Comparison of ENCODE assay signal across 13 cellular contexts in genomic region chr1:184825571-184825970, GRCh38.
A peak's percentile ranks its signal among the peaks of the same experiment; 100 is the strongest.
DNase-seq lines count a peak whose midpoint lies in the region; ATAC-seq and TF ChIP-seq lines count a peak whose summit lies in the region.
"Had no signal": no experiment of that assay in that cellular context is flagged by ENCODE, and none has a peak within 500 bp of the region (broad histone marks: within the 10 kb centered on the region; RNA-seq: fewer than 3 reads in every experiment).

No MANE protein-coding gene starts in this region.

- no peak for TF ChIP-seq RAD21 in IMR-90 (IDR thresholded peaks at IDR 0.05; ENCODE audit: low read length)

- no peak overlapping the region for H3K56ac ChIP-seq in IMR-90 (ENCODE audit: extremely low read depth, insufficient read depth, low read length)

- H4K20me1 ChIP-seq in IMR-90 (ENCODE audit: insufficient read depth, low read length) = no peaks in the 10 kb centered on the region

- H3K4me1 ChIP-seq in IMR-90 (ENCODE audit: control insufficient read depth, insufficient read depth, low read length) (peaks cover 10% of the 10 kb centered on the region), sigmoid colon (peaks cover 0 to 91% (median 84%) of the 10 kb centered on the region in 4 donors)

- no peak overlapping the region for H3K18ac ChIP-seq in IMR-90 (ENCODE audit: low read depth, low read length)

- H3K36me3 ChIP-seq in IMR-90 (ENCODE audit: control insufficient read depth, insufficient read depth, low read length) = peaks cover 5% of the 10 kb centered on the region; the same call in 1 of the 2 replicates
- peaks cover 5 to 32% (median 13%) of the 10 kb centered on the region in 4 donors for H3K36me3 ChIP-seq in sigmoid colon

- no peak overlapping the region for H2BK120ac ChIP-seq in IMR-90 (ENCODE audit: low read depth, low read length)

- POLR2A ChIA-PET in IMR-90 (lab: Charles Lee; ENCODE audit: unreplicated experiment) = no interaction called here

- H3K9me3 ChIP-seq in IMR-90 (ENCODE audit: control insufficient read depth, insufficient read depth, low read length) (no peaks in the 10 kb centered on the region), sigmoid colon (no peaks in the 10 kb centered on the region)
- H3K9me3 ChIP-seq: body of pancreas, Caco-2 had no signal

- H3K14ac ChIP-seq in IMR-90 (replicated peaks; ENCODE audit: low read depth, low read length) = 0 out of 2 replicates have a peak overlapping the region, but pooled peaks have one; percentile 37

- H2AK9ac ChIP-seq in IMR-90 (replicated peaks; ENCODE audit: low read depth, low read length, poor library complexity) = no peak overlapping the region

- no peak overlapping the region for H3K4me2 ChIP-seq in IMR-90 (ENCODE audit: low read depth, low read length)

- H3K23ac ChIP-seq in IMR-90 (ENCODE audit: low read depth, low read length) = no peak overlapping the region

- CTCF ChIA-PET in IMR-90 (lab: Yijun Ruan, JAX) = interaction anchor here (1.2 kb wide), 1 partner anchor 14 kb away, joined by 3 read pairs; no protein-coding TSS in a partner anchor

- no peak overlapping the region for H4K8ac ChIP-seq in IMR-90 (ENCODE audit: low read depth in 2 of 2, low read length in 2 of 2)

- TF ChIP-seq POLR2A in IMR-90 (IDR thresholded peaks at IDR 0.05; ENCODE audit: low read depth, low read length) = no peak
- no peak for TF ChIP-seq POLR2A in sigmoid colon (IDR thresholded peaks at IDR 0.05)

- H2AFZ ChIP-seq in IMR-90 (replicated peaks; ENCODE audit: low read length, poor library complexity) = peak overlapping the region; percentile 52

- no peaks in the 10 kb centered on the region for H3K9me3 Mint-ChIP-seq in brain

- H3K9ac ChIP-seq in IMR-90 (ENCODE audit: low read depth, low read length) = no peak overlapping the region

- peaks cover 10% of the 10 kb centered on the region for H3K9me1 ChIP-seq in IMR-90 (ENCODE audit: insufficient read depth, low read length)

- no CpG with 5 or more reads among the region's 1 CpG for WGBS in IMR-90 (ENCODE audit: extremely low coverage in 2 of 2, insufficient read length in 1 of 2), 2 experiments
- WGBS in sigmoid colon, 2 donors = 57 to 81% methylated on average over 1 of the region's 1 CpG

- H3K27me3 Mint-ChIP-seq in brain = no peaks in the 10 kb centered on the region

- H3K36me3 Mint-ChIP-seq in brain = peaks cover 4% of the 10 kb centered on the region

- ATAC-seq in GM19023 (IDR thresholded peaks at IDR 0.05; ENCODE audit: unreplicated experiment) = peak; percentile 44
- ATAC-seq in IMR-90 (ENCODE audit: low read depth) = no peak
- no peak for ATAC-seq in HG02981 (IDR thresholded peaks at IDR 0.05; ENCODE audit: unreplicated experiment)

- no peak for TF ChIP-seq CTCF in IMR-90 (conservative IDR thresholded peaks at IDR 0.05; ENCODE audit: low read depth, low read length)
- TF ChIP-seq CTCF in brain (conservative IDR thresholded peaks at IDR 0.05) = no peak
- TF ChIP-seq CTCF in sigmoid colon (IDR thresholded peaks at IDR 0.05) = no peak

- H3K4me3 Mint-ChIP-seq in brain = no peak overlapping the region

- no peak overlapping the region for H2BK5ac ChIP-seq in IMR-90 (ENCODE audit: low read depth, low read length, poor library complexity, severe bottlenecking)

- H3K27me3 ChIP-seq in IMR-90 (ENCODE audit: control insufficient read depth, insufficient read depth, low read length) = no peaks in the 10 kb centered on the region
- no peaks in the 10 kb centered on the region for H3K27me3 ChIP-seq in sigmoid colon
- H3K27me3 ChIP-seq: body of pancreas had no signal

- H3K4me3 ChIP-seq in IMR-90 (ENCODE audit: insufficient read depth, low read depth, low read length) = no peak overlapping the region
- H3K4me3 ChIP-seq in sigmoid colon = no peak overlapping the region
- H3K4me3 ChIP-seq: body of pancreas had no signal

- peaks cover 0 to 3% of the 10 kb centered on the region in 2 experiments; a peak in 1 of 4 replicates for H3K79me1 ChIP-seq in IMR-90 (ENCODE audit: low read depth in 1 of 2, low read length in 2 of 2)

- H4K91ac ChIP-seq in IMR-90 (ENCODE audit: insufficient read depth, low read depth, low read length) = no peak overlapping the region

- H2BK15ac ChIP-seq in IMR-90 (ENCODE audit: low read depth, low read length) = no peak overlapping the region

- peaks cover 48% of the 10 kb centered on the region for H3K4me1 Mint-ChIP-seq in brain

- peak overlapping the region in 3 of 5 experiments; percentile 4 to 58 (median 18) for H3K27ac Mint-ChIP-seq in brain

- TF ChIP-seq EP300 in sigmoid colon (IDR thresholded peaks at IDR 0.05) = no peak

- intact Hi-C loops in IMR-90 (cut with micrococcal nuclease) (no loop called here), sigmoid colon (cut with DNase I) (loop anchor here (5.0 to 10.0 kb wide), 2 partner anchors 59 to 147 kb away; partner anchors contain the start of gene NIBAN1)

- peak overlapping the region; percentile 15; the same call in 1 of the 2 replicates for H2AK5ac ChIP-seq in IMR-90 (ENCODE audit: low read depth, low read length)

- dilution Hi-C loops in IMR-90 (cut with HindIII; ENCODE audit: low sequenced_read_pairs, unreplicated experiment) = no loop called here

- no peak overlapping the region for H3K4ac ChIP-seq in IMR-90 (ENCODE audit: low read depth, low read length)

- no peak overlapping the region for H2BK20ac ChIP-seq in IMR-90 (ENCODE audit: low read depth, low read length)

- no peak overlapping the region for H3K27ac ChIP-seq in IMR-90 (ENCODE audit: insufficient read depth, low read length)
- H3K27ac ChIP-seq in sigmoid colon = peak overlapping the region; percentile 66 to 86 (median 82)
- H3K27ac ChIP-seq: VCaP had no signal

- BruUV-seq in IMR-90 (replicated peaks; lab: Mats Ljungman, UMichigan) = no TSS peak

- H4K5ac ChIP-seq in IMR-90 (ENCODE audit: low read depth, low read length) = no peak overlapping the region

- DNase-seq in IMR-90 (no peak), sigmoid colon (no peak), glomerular visceral epithelial cell (ENCODE audit: extremely low spot score) (no peak), NCI-H1417 treated with DMSO at 0.1 percent for 48 hours (lab: John Stamatoyannopoulos, UW) (no peak)
- no peak for DNase-seq in activated CD4-positive, alpha-beta T cell treated with anti-CD3 and anti-CD28 coated beads for 4 hours
- DNase-seq: activated T-cell treated with anti-CD3 and anti-CD28 coated beads, Interleukin-2, amount 50 U/mL, for 1 hour; Caco-2; NCI-H2081 treated with DMSO at 0.1 percent for 48 hours had no signal

- in situ Hi-C loops in IMR-90 (cut with MboI; ENCODE audit: low sequenced_read_pairs) = no loop called here

TF ChIP-seq in IMR-90, 13 proteins besides CTCF, POLR2A, EP300 and RAD21:
- TF ChIP-seq MXI1 (IDR thresholded peaks at IDR 0.05; ENCODE audit: borderline replicate concordance, low read depth, low read length) (no peak), NFE2L2 (IDR thresholded peaks at IDR 0.05; ENCODE audit: low read depth, low read length) (no peak), ELK1 (IDR thresholded peaks at IDR 0.05; ENCODE audit: borderline replicate concordance, low read depth, low read length) (no peak), RFX5 (IDR thresholded peaks at IDR 0.05; ENCODE audit: low read depth, low read length) (no peak), RCOR1 (IDR thresholded peaks at IDR 0.05; ENCODE audit: insufficient replicate concordance, low read length) (no peak), USF2 (IDR thresholded peaks at IDR 0.05; ENCODE audit: low read depth, low read length) (no peak), SMC3 (IDR thresholded peaks at IDR 0.05; ENCODE audit: low read depth, low read length) (no peak)
